Comparison of ENCODE assay signal across 8 cellular contexts in the genomic region with DNA sequence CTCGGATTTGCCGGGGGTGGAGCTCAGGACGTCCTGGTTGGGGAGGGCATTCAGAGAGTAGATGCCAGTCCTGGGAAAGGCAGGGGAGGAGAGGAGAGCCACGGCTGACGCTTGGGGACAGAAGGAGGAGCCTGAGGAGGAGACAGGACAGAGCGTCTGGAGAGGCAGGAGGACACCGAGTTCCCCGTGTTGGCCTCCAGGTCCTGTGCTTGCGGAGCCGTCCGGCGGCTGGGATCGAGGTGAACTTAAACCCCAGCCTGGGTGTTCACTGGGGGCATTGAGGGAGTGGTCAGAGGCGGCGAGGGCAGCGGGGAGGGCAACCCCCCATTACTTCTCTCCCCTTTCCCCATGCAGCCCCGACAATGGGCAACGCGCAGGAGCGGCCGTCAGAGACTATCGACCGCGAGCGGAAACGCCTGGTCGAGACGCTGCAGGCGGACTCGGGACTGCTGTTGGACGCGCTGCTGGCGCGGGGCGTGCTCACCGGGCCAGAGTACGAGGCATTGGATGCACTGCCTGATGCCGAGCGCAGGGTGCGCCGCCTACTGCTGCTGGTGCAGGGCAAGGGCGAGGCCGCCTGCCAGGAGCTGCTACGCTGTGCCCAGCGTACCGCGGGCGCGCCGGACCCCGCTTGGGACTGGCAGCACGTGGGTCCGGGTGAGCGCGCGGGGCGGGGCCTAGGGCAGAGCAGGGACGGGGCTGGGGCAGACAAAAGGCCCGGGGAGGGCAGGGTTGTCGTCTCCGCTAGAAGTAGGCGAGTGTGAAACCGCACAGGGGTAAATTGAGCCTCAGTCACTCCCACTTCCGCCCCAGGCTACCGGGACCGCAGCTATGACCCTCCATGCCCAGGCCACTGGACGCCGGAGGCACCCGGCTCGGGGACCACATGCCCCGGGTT. TPM values are rescaled to one million over a fixed set of nuclear protein-coding genes. Genes with fewer than 3 reads are reported as not detected.
DNase-seq lines count a peak whose midpoint lies in the region; ATAC-seq and TF ChIP-seq lines count a peak whose summit lies in the region.

No MANE protein-coding gene starts in this region.

- H3K4me1 ChIP-seq in IMR-90 (ENCODE audit: control insufficient read depth, insufficient read depth, low read length), result peaks cover 35% of the 10 kb centered on the region
- H3K4me1 ChIP-seq in adipocyte (ENCODE audit: control insufficient read depth, insufficient read depth, low read length), result peaks cover 33% of the 10 kb centered on the region

- CTCF ChIA-PET in IMR-90 (lab: Yijun Ruan, JAX) (interaction anchor here (1.1 kb wide), 1 partner anchor 18 kb away, joined by 4 read pairs; no protein-coding TSS in a partner anchor), RWPE1 (lab: Yijun Ruan, JAX) (interaction anchor here (0.6 to 1.9 kb wide), 5 partner anchors 11 to 157 kb away, joined by 3 to 5 read pairs (median 5); no protein-coding TSS in a partner anchor)

- H3K27ac ChIP-seq in IMR-90 (ENCODE audit: insufficient read depth, low read length), result peak overlapping the region; percentile 36; the same call in 1 of the 2 replicates
- peak overlapping the region; percentile 98 for H3K27ac ChIP-seq in RWPE1

- peak overlapping the region; percentile 54; the same call in 1 of the 2 replicates for H3K14ac ChIP-seq in IMR-90 (replicated peaks; ENCODE audit: low read depth, low read length)

- BruUV-seq in IMR-90 (replicated peaks; lab: Mats Ljungman, UMichigan), result no TSS peak

- no peak for TF ChIP-seq POLR2A in IMR-90 (IDR thresholded peaks at IDR 0.05; ENCODE audit: low read depth, low read length)

- H3K4me3 ChIP-seq in IMR-90 (ENCODE audit: insufficient read depth, low read depth, low read length) (peak overlapping the region; percentile 36), adipocyte (ENCODE audit: low read length) (peak overlapping the region; percentile 80)

- H2AK9ac ChIP-seq in IMR-90 (replicated peaks; ENCODE audit: low read depth, low read length, poor library complexity), result peak overlapping the region; percentile 95

- H3K23ac ChIP-seq in IMR-90 (ENCODE audit: low read depth, low read length), result peak overlapping the region; percentile 53; the same call in 1 of the 2 replicates

- H4K5ac ChIP-seq in IMR-90 (ENCODE audit: low read depth, low read length), result peak overlapping the region; percentile 9; the same call in 1 of the 2 replicates

- H3K27me3 Mint-ChIP-seq in CD14-positive monocyte (ENCODE audit: low read depth in 3 of 3) (peaks cover 53 to 89% (median 66%) of the 10 kb centered on the region in 3 donors), glutamatergic neuron (ENCODE audit: unreplicated experiment) (peaks cover 35% of the 10 kb centered on the region)

- peaks cover 17 to 45% of the 10 kb centered on the region in 2 experiments; a peak in 3 of 4 replicates for H3K79me1 ChIP-seq in IMR-90 (ENCODE audit: low read depth in 1 of 2, low read length in 2 of 2)

- H2BK15ac ChIP-seq in IMR-90 (ENCODE audit: low read depth, low read length), result peak overlapping the region; percentile 4; the same call in 1 of the 3 replicates

- H3K36me3 ChIP-seq in IMR-90 (ENCODE audit: control insufficient read depth, insufficient read depth, low read length) (peaks cover 11% of the 10 kb centered on the region; the same call in 1 of the 2 replicates), adipocyte (ENCODE audit: control insufficient read depth, insufficient read depth, low read length, severe bottlenecking) (no peaks in the 10 kb centered on the region)

- H3K4me3 Mint-ChIP-seq in CD14-positive monocyte (peak overlapping the region; percentile 80 to 93), glutamatergic neuron (ENCODE audit: unreplicated experiment) (peak overlapping the region; percentile 95)

- H3K9ac ChIP-seq in IMR-90 (ENCODE audit: low read depth, low read length) (peak overlapping the region; percentile 7), adipocyte (ENCODE audit: low read length) (peak overlapping the region; percentile 85)

- H2AK5ac ChIP-seq in IMR-90 (ENCODE audit: low read depth, low read length), result peak overlapping the region; percentile 43; the same call in 1 of the 2 replicates

- H3K4ac ChIP-seq in IMR-90 (ENCODE audit: low read depth, low read length), result peak overlapping the region; percentile 51

- intact Hi-C loops in CD14-positive monocyte (cut with micrococcal nuclease) (no loop called here), IMR-90 (cut with micrococcal nuclease) (no loop called here)

- peak overlapping the region; percentile 76 for H3K4me2 ChIP-seq in IMR-90 (ENCODE audit: low read depth, low read length)

- H3K27me3 ChIP-seq in IMR-90 (ENCODE audit: control insufficient read depth, insufficient read depth, low read length) (no peaks in the 10 kb centered on the region), adipocyte (replicated peaks; ENCODE audit: control insufficient read depth, insufficient read depth, low read length) (no peaks in the 10 kb centered on the region)

- in situ Hi-C loops in IMR-90 (cut with MboI; ENCODE audit: low sequenced_read_pairs), result no loop called here

- peaks cover 20% of the 10 kb centered on the region for H3K9me1 ChIP-seq in IMR-90 (ENCODE audit: insufficient read depth, low read length)

- no peak overlapping the region for H2BK20ac ChIP-seq in IMR-90 (ENCODE audit: low read depth, low read length)

- H3K27ac Mint-ChIP-seq in CD14-positive monocyte, result peak overlapping the region in 6 of 7 donors; percentile 70 to 90 (median 80)
- H3K27ac Mint-ChIP-seq in glutamatergic neuron (ENCODE audit: unreplicated experiment), result peak overlapping the region; percentile 89

- no peak for TF ChIP-seq RAD21 in IMR-90 (IDR thresholded peaks at IDR 0.05; ENCODE audit: low read length)

- peak; percentile 83 for DNase-seq in CD14-positive monocyte (ENCODE audit: low spot score)
- peak; percentile 76 for DNase-seq in IMR-90
- peak; percentile 83 for DNase-seq in RWPE1 (ENCODE audit: low spot score)
- DNase-seq in adipocyte (ENCODE audit: low read depth), result peak; percentile 94
- peak; percentile 86 for DNase-seq in glutamatergic neuron
- DNase-seq in nucleus accumbens (lab: John Stamatoyannopoulos, UW), result peak in 55 of 56 donors; percentile 20 to 91 (median 70)

- POLR2A ChIA-PET in IMR-90 (lab: Charles Lee; ENCODE audit: unreplicated experiment) (no interaction called here), RWPE1 (lab: Yijun Ruan, JAX; ENCODE audit: low non-redundant PET) (interaction anchor here (1.4 kb wide), 1 partner anchor 11 kb away, joined by 6 read pairs; no protein-coding TSS in a partner anchor)

- peaks cover 19% of the 10 kb centered on the region for H4K20me1 ChIP-seq in IMR-90 (ENCODE audit: insufficient read depth, low read length)

- H4K8ac ChIP-seq in IMR-90 (ENCODE audit: low read depth in 2 of 2, low read length in 2 of 2), result peak overlapping the region; percentile 36 to 72; a peak in 2 of 4 replicates

- H2BK120ac ChIP-seq in IMR-90 (ENCODE audit: low read depth, low read length), result no peak overlapping the region

- dilution Hi-C loops in IMR-90 (cut with HindIII; ENCODE audit: low sequenced_read_pairs, unreplicated experiment), result no loop called here

- peaks cover 30 to 36% of the 10 kb centered on the region in 2 donors for H3K36me3 Mint-ChIP-seq in CD14-positive monocyte
- peaks cover 5% of the 10 kb centered on the region for H3K36me3 Mint-ChIP-seq in glutamatergic neuron (ENCODE audit: unreplicated experiment)

- peak overlapping the region; percentile 93 for H2AFZ ChIP-seq in IMR-90 (replicated peaks; ENCODE audit: low read length, poor library complexity)

- no peaks in the 10 kb centered on the region for H3K9me3 ChIP-seq in IMR-90 (ENCODE audit: control insufficient read depth, insufficient read depth, low read length)
- H3K9me3 ChIP-seq in adipocyte (ENCODE audit: control insufficient read depth, low read length), result no peaks in the 10 kb centered on the region

- H2BK5ac ChIP-seq in IMR-90 (ENCODE audit: low read depth, low read length, poor library complexity, severe bottlenecking), result peak overlapping the region; percentile 6

- H4K91ac ChIP-seq in IMR-90 (ENCODE audit: insufficient read depth, low read depth, low read length), result peak overlapping the region; percentile 24; the same call in 1 of the 2 replicates

- TF ChIP-seq CTCF in CD14-positive monocyte (IDR thresholded peaks at IDR 0.05) (peak; percentile 10), IMR-90 (conservative IDR thresholded peaks at IDR 0.05; ENCODE audit: low read depth, low read length) (peak; percentile 38), RWPE1 (conservative IDR thresholded peaks at IDR 0.05; ENCODE audit: low read depth) (peak; percentile 16; the same call in 1 of the 2 replicates), glutamatergic neuron (IDR thresholded peaks at IDR 0.05; ENCODE audit: partially characterized antibody, unreplicated experiment) (no peak)

- peak overlapping the region; percentile 12 for H3K18ac ChIP-seq in IMR-90 (ENCODE audit: low read depth, low read length)

- peaks cover 57% of the 10 kb centered on the region for H3K4me1 Mint-ChIP-seq in CD14-positive monocyte
- peaks cover 18% of the 10 kb centered on the region for H3K4me1 Mint-ChIP-seq in glutamatergic neuron (ENCODE audit: low read depth, unreplicated experiment)

- peak; percentile 40 for ATAC-seq in GM19043 (IDR thresholded peaks at IDR 0.05; ENCODE audit: low read depth, unreplicated experiment)
- ATAC-seq in IMR-90 (ENCODE audit: low read depth), result peak; percentile 73
- ATAC-seq in HG03520 (IDR thresholded peaks at IDR 0.05; ENCODE audit: unreplicated experiment), result no peak

- H3K9me3 Mint-ChIP-seq in CD14-positive monocyte, result peaks cover 0 to 19% (median 5%) of the 10 kb centered on the region in 7 donors
- peaks cover 16% of the 10 kb centered on the region for H3K9me3 Mint-ChIP-seq in glutamatergic neuron (ENCODE audit: unreplicated experiment)

- 9% methylated on average over 29 of the region's 71 CpGs; no CpG with 5 or more reads in 1 of the 2 experiments for WGBS in IMR-90 (ENCODE audit: extremely low coverage in 2 of 2, insufficient read length in 1 of 2), 2 experiments

- no peak overlapping the region for H3K56ac ChIP-seq in IMR-90 (ENCODE audit: extremely low read depth, insufficient read depth, low read length)

RNA-seq across cellular contexts. Expression of gene NOL3, which starts 3.7 kb away (rescaled TPM):
- polyA plus RNA-seq in CD14-positive monocyte (1 to 10 TPM; 2.7 to 3.8 TPM), IMR-90 (2012; rRNA removed) (16.9 and 17.2 TPM in 2 replicates)
- total RNA-seq in IMR-90 (2012; rRNA removed) (5.0 and 6.1 TPM in 2 replicates), glutamatergic neuron (ENCODE audit: unreplicated experiment) (8.8 TPM)
- 17.3 and 24.9 TPM in 2 replicates for polyA plus RNA-seq in IMR-90 (2012; cell fraction: cytosol; rRNA removed)
- polyA plus RNA-seq in IMR-90 (2012; cell fraction: nucleus; rRNA removed; ENCODE audit: low replicate concordance), result 60.1 and 82.3 TPM in 2 replicates

RNA-seq across cellular contexts. Expression of gene HSF4, which starts 9.5 kb away (rescaled TPM):
- polyA plus RNA-seq in CD14-positive monocyte (not detected), IMR-90 (2012; rRNA removed) (6.7 and 7.5 TPM in 2 replicates)
- total RNA-seq in IMR-90 (2012; rRNA removed) (0.54 and 0.83 TPM in 2 replicates), glutamatergic neuron (ENCODE audit: unreplicated experiment) (7.2 TPM)
- 0.50 and 2.0 TPM in 2 replicates for polyA plus RNA-seq in IMR-90 (2012; cell fraction: cytosol; rRNA removed)
- polyA plus RNA-seq in IMR-90 (2012; cell fraction: nucleus; rRNA removed; ENCODE audit: low replicate concordance), result 125 and 166 TPM in 2 replicates

RNA-seq across cellular contexts. Expression of gene MATCAP1, which starts 9.7 kb away (rescaled TPM):
- under 1 TPM; 0.58 to 0.99 TPM for polyA plus RNA-seq in CD14-positive monocyte
- 7.5 and 8.2 TPM in 2 replicates for total RNA-seq in IMR-90 (2012; rRNA removed)
- polyA plus RNA-seq in IMR-90 (2012; rRNA removed), result 43.9 and 47.3 TPM in 2 replicates
- 15.4 and 29.8 TPM in 2 replicates for polyA plus RNA-seq in IMR-90 (2012; cell fraction: cytosol; rRNA removed)
- polyA plus RNA-seq in IMR-90 (2012; cell fraction: nucleus; rRNA removed; ENCODE audit: low replicate concordance), result 309 and 661 TPM in 2 replicates
- 197 TPM for total RNA-seq in glutamatergic neuron (ENCODE audit: unreplicated experiment)

RNA-seq across cellular contexts. Expression of gene FBXL8, which starts 14.3 kb away (rescaled TPM):
- polyA plus RNA-seq in CD14-positive monocyte (1 to 10 TPM; 3.2 to 5.2 TPM), IMR-90 (2012; rRNA removed) (12.5 and 14.5 TPM in 2 replicates)
- total RNA-seq in IMR-90 (2012; rRNA removed) (1.9 and 2.3 TPM in 2 replicates), glutamatergic neuron (ENCODE audit: unreplicated experiment) (3.1 TPM)
- polyA plus RNA-seq in IMR-90 (2012; cell fraction: cytosol; rRNA removed), result 6.2 and 16.3 TPM in 2 replicates
- polyA plus RNA-seq in IMR-90 (2012; cell fraction: nucleus; rRNA removed; ENCODE audit: low replicate concordance), result 88.4 and 231 TPM in 2 replicates

RNA-seq across cellular contexts. Expression of gene TRADD, which starts 14.3 kb away (rescaled TPM):
- polyA plus RNA-seq in CD14-positive monocyte, result 10 to 100 TPM; 35.8 to 46.2 TPM
- total RNA-seq in IMR-90 (2012; rRNA removed), result 8.1 and 8.6 TPM in 2 replicates
- polyA plus RNA-seq in IMR-90 (2012; rRNA removed), result 14.6 and 18.6 TPM in 2 replicates
- 24.3 and 38.7 TPM in 2 replicates for polyA plus RNA-seq in IMR-90 (2012; cell fraction: cytosol; rRNA removed)
- 32.6 and 82.1 TPM in 2 replicates for polyA plus RNA-seq in IMR-90 (2012; cell fraction: nucleus; rRNA removed; ENCODE audit: low replicate concordance)
- 1.0 TPM for total RNA-seq in glutamatergic neuron (ENCODE audit: unreplicated experiment)

Comparison
In these comparisons a context has a peak if more than half of its experiments do, and no peak if none do; other contexts are left out.
1. RNA of gene MATCAP1, which starts 9.7 kb away (total RNA-seq): 197 TPM in glutamatergic neuron (single experiment); 7.5 to 8.2 TPM in IMR-90; every median in the first group is over 10 times any median in the second.
2. Peak in every context shown above with its lines, with median percentiles within 50 percentile points of each other: DNase-seq.